15 cellular contexts compared by ENCODE assay signal in the genomic region with DNA sequence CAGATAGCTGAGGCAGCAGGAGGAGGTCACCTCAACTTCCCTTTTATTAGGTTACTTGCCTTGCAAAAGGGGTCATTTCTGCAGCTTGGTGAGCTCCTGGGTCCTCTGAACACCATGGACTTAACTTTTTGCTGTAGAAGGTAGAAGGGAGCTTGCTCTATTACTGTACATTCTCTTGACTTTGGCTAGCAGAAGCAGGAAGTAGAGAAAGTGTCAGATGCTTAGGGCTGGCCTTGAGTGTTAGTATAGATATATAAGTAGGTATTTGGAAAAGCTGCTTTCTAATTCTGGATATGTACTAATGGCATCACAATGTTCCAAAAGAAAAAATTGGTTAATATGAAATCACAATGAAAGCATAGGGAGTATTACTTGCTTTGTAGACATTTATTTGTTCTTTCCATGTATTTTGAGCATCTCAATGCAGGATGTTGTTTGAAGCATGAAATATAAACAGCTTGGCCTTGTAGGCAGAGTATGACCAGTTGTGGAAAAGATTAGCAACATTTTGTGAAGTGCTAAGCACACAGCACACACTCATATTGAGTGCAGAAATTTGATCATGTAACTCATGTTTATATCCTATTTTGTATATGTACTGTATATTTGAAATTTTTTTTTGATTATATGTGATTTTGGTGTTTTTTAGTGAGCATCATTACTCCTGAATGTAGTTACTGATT.
DNase-seq lines count a peak whose midpoint lies in the region; ATAC-seq and TF ChIP-seq lines count a peak whose summit lies in the region.
"Had no signal": no experiment of that assay in that cellular context is flagged by ENCODE, and none has a peak within 500 bp of the region (broad histone marks: within the 10 kb centered on the region; RNA-seq: fewer than 3 reads in every experiment).

No MANE protein-coding gene starts in this region.

- H3K4me1 ChIP-seq in RWPE2 (ENCODE audit: insufficient read depth, poor library complexity, severe bottlenecking) (no peaks in the 10 kb centered on the region), psoas muscle (peaks cover 76% of the 10 kb centered on the region)

- H3K36me3 ChIP-seq in RWPE2 (ENCODE audit: low read depth): peaks cover 38% of the 10 kb centered on the region
- peaks cover 0 to 13% of the 10 kb centered on the region in 2 donors for H3K36me3 ChIP-seq in psoas muscle (ENCODE audit: insufficient read depth in 1 of 2, low read depth in 1 of 2)

- POLR2A ChIA-PET in activated CD4-positive, alpha-beta memory T cell treated with anti-CD3 and anti-CD28 coated beads, Interleukin-2, amount 10 ng/mL, durations not matched to agents 7 days and 5 days (lab: Charles Lee): interaction anchor here (1.2 to 1.4 kb wide), 2 partner anchors 12 to 110 kb away, joined by 5 read pairs; no protein-coding TSS in a partner anchor
- POLR2A ChIA-PET in activated CD4-positive, alpha-beta memory T cell treated with anti-CD3 and anti-CD28 coated beads for 36 hours (lab: Charles Lee): interaction anchor here (1.4 kb wide), 1 partner anchor 13 kb away, joined by 3 read pairs; no protein-coding TSS in a partner anchor

- intact Hi-C loops in activated CD4-positive, alpha-beta memory T cell treated with anti-CD3 and anti-CD28 coated beads for 36 hours (cut with micrococcal nuclease): no loop called here
- intact Hi-C loops in psoas muscle (cut with DNase I) (no loop called here), lower leg skin (cut with DNase I; ENCODE audit: low total_unique reads) (no loop called here)

- H3K27me3 ChIP-seq in RWPE2 (ENCODE audit: insufficient read depth, poor library complexity, severe bottlenecking) (no peaks in the 10 kb centered on the region), psoas muscle (ENCODE audit: insufficient read depth in 3 of 3, low read length in 2 of 3) (no peaks in the 10 kb centered on the region)
- H3K27me3 ChIP-seq: foreskin keratinocyte had no signal

- H3K4me3 Mint-ChIP-seq in activated CD4-positive, alpha-beta memory T cell treated with anti-CD3 and anti-CD28 coated beads, Interleukin-2, amount 10 ng/mL, durations not matched to agents 7 days and 5 days: no peak overlapping the region
- H3K4me3 Mint-ChIP-seq in activated CD4-positive, alpha-beta memory T cell treated with anti-CD3 and anti-CD28 coated beads for 36 hours: no peak overlapping the region
- H3K4me3 Mint-ChIP-seq in effector memory CD8-positive, alpha-beta T cell: peak overlapping the region in 1 of 2 donors; percentile 20

- no peak for TF ChIP-seq POLR2A in lower leg skin (IDR thresholded peaks at IDR 0.05)

- TF ChIP-seq CTCF in RWPE2 (IDR thresholded peaks at IDR 0.05; ENCODE audit: poor library complexity, severe bottlenecking) (no peak), psoas muscle (IDR thresholded peaks at IDR 0.05) (no peak), lower leg skin (IDR thresholded peaks at IDR 0.05) (no peak)

- H3K27me3 Mint-ChIP-seq in activated CD4-positive, alpha-beta memory T cell treated with anti-CD3 and anti-CD28 coated beads, Interleukin-2, amount 10 ng/mL, durations not matched to agents 7 days and 5 days: no peaks in the 10 kb centered on the region
- no peaks in the 10 kb centered on the region for H3K27me3 Mint-ChIP-seq in activated CD4-positive, alpha-beta memory T cell treated with anti-CD3 and anti-CD28 coated beads for 36 hours
- H3K27me3 Mint-ChIP-seq in effector memory CD8-positive, alpha-beta T cell: no peaks in the 10 kb centered on the region

- H3K9me3 Mint-ChIP-seq in activated CD4-positive, alpha-beta memory T cell treated with anti-CD3 and anti-CD28 coated beads, Interleukin-2, amount 10 ng/mL, durations not matched to agents 7 days and 5 days: no peaks in the 10 kb centered on the region
- H3K9me3 Mint-ChIP-seq in activated CD4-positive, alpha-beta memory T cell treated with anti-CD3 and anti-CD28 coated beads for 36 hours: no peaks in the 10 kb centered on the region
- no peaks in the 10 kb centered on the region for H3K9me3 Mint-ChIP-seq in effector memory CD8-positive, alpha-beta T cell

- CTCF ChIA-PET in activated CD4-positive, alpha-beta memory T cell treated with anti-CD3 and anti-CD28 coated beads, Interleukin-2, amount 10 ng/mL, durations not matched to agents 7 days and 5 days (lab: Charles Lee): interaction anchor here (1.0 to 2.4 kb wide), 3 partner anchors 11 to 88 kb away, joined by 3 to 10 read pairs (median 4); no protein-coding TSS in a partner anchor
- CTCF ChIA-PET in activated CD4-positive, alpha-beta memory T cell treated with anti-CD3 and anti-CD28 coated beads for 36 hours (lab: Charles Lee): interaction anchor here (0.9 to 2.3 kb wide), 2 partner anchors 9 to 12 kb away, joined by 3 to 9 read pairs; no protein-coding TSS in a partner anchor

- peaks cover 23% of the 10 kb centered on the region for H3K4me1 Mint-ChIP-seq in activated CD4-positive, alpha-beta memory T cell treated with anti-CD3 and anti-CD28 coated beads, Interleukin-2, amount 10 ng/mL, durations not matched to agents 7 days and 5 days
- H3K4me1 Mint-ChIP-seq in activated CD4-positive, alpha-beta memory T cell treated with anti-CD3 and anti-CD28 coated beads for 36 hours (ENCODE audit: low read depth): peaks cover 50% of the 10 kb centered on the region
- peaks cover 26 to 55% of the 10 kb centered on the region in 2 donors for H3K4me1 Mint-ChIP-seq in effector memory CD8-positive, alpha-beta T cell (ENCODE audit: low read depth in 2 of 2)

- H3K36me3 Mint-ChIP-seq in activated CD4-positive, alpha-beta memory T cell treated with anti-CD3 and anti-CD28 coated beads, Interleukin-2, amount 10 ng/mL, durations not matched to agents 7 days and 5 days (ENCODE audit: low read depth): peaks cover 19% of the 10 kb centered on the region
- peaks cover 14% of the 10 kb centered on the region for H3K36me3 Mint-ChIP-seq in activated CD4-positive, alpha-beta memory T cell treated with anti-CD3 and anti-CD28 coated beads for 36 hours
- H3K36me3 Mint-ChIP-seq in effector memory CD8-positive, alpha-beta T cell (ENCODE audit: insufficient read depth): peaks cover 18% of the 10 kb centered on the region

- no peak for DNase-seq in activated CD4-positive, alpha-beta memory T cell treated with anti-CD3 and anti-CD28 coated beads, Interleukin-2, amount 10 ng/mL, durations not matched to agents 7 days and 5 days
- no peak for DNase-seq in activated CD4-positive, alpha-beta memory T cell treated with anti-CD3 and anti-CD28 coated beads for 36 hours
- DNase-seq in RWPE2 (ENCODE audit: low spot score): no peak
- DNase-seq in effector memory CD8-positive, alpha-beta T cell: no peak
- no peak for DNase-seq in psoas muscle
- no peak for DNase-seq in NCI-H526 (lab: John Stamatoyannopoulos, UW)
- DNase-seq in lower leg skin (ENCODE audit: low spot score in 2 of 2): no peak
- DNase-seq: anterior cingulate cortex; DMS153; effector CD4-positive, alpha-beta T cell; foreskin keratinocyte; KG1; NCI-H2171 treated with DMSO at 0.1 percent for 48 hours; stimulated activated CD8-positive, alpha-beta memory T cell treated with anti-CD3 and anti-CD28 coated beads, Interleukin-4, amount 100 ng/mL, for 48 hours had no signal

- H3K9me3 ChIP-seq in RWPE2 (ENCODE audit: severe bottlenecking) (no peaks in the 10 kb centered on the region), psoas muscle (no peaks in the 10 kb centered on the region)

- ATAC-seq in RWPE2 (ENCODE audit: low read depth) (0 out of 3 replicates have a peak, but pooled peaks have one; percentile 33), psoas muscle (peak in 2 of 4 donors; percentile 21 to 25), HG03175 (IDR thresholded peaks at IDR 0.05; ENCODE audit: unreplicated experiment) (no peak)
- ATAC-seq in effector memory CD8-positive, alpha-beta T cell (replicated peaks): peak; percentile 61
- ATAC-seq: foreskin keratinocyte had no signal

- H3K27ac ChIP-seq in RWPE2 (ENCODE audit: poor library complexity, severe bottlenecking): no peak overlapping the region
- H3K27ac ChIP-seq in psoas muscle: peak overlapping the region; percentile 38
- H3K27ac ChIP-seq: foreskin keratinocyte had no signal

- H3K27ac Mint-ChIP-seq in activated CD4-positive, alpha-beta memory T cell treated with anti-CD3 and anti-CD28 coated beads, Interleukin-2, amount 10 ng/mL, durations not matched to agents 7 days and 5 days: peak overlapping the region; percentile 2
- no peak overlapping the region for H3K27ac Mint-ChIP-seq in activated CD4-positive, alpha-beta memory T cell treated with anti-CD3 and anti-CD28 coated beads for 36 hours
- peak overlapping the region; percentile 30 to 39 for H3K27ac Mint-ChIP-seq in effector memory CD8-positive, alpha-beta T cell

- H3K4me3 ChIP-seq in RWPE2 (ENCODE audit: severe bottlenecking): no peak overlapping the region
- H3K4me3 ChIP-seq in psoas muscle: no peak overlapping the region
- no peak overlapping the region for H3K4me3 ChIP-seq in lower leg skin (ENCODE audit: low read depth, poor library complexity, severe bottlenecking)
